14 cellular contexts compared by ENCODE assay signal in the genomic region with DNA sequence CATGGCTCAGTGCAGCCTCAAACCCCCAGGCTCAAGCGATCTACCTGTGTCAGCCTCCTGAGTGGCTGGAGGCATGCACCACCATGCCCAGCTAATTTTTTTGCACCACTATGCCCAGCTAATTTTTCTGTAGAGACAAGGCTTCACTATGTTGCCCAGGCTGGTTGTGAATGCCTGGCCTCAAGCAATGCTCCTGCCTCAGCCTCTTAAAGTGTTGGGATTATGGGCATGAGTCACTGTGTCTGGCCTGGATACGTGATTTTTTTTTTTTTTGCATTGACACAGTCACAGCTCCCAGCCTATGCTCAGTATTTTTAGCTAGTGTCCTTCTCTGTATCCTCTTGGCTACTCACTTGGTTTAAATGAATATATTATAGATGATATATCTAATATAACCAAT.
DNase-seq lines count a peak whose midpoint lies in the region; ATAC-seq and TF ChIP-seq lines count a peak whose summit lies in the region.
"Had no signal": no experiment of that assay in that cellular context is flagged by ENCODE, and none has a peak within 500 bp of the region (broad histone marks: within the 10 kb centered on the region; RNA-seq: fewer than 3 reads in every experiment).

No MANE protein-coding gene starts in this region.

- no peaks in the 10 kb centered on the region for H3K79me2 ChIP-seq in smooth muscle cell (ENCODE audit: low read depth)

- H2AFZ ChIP-seq in smooth muscle cell (ENCODE audit: low read depth) = no peak overlapping the region

- no peak overlapping the region for H3K4me3 ChIP-seq in foreskin fibroblast (ENCODE audit: low read depth in 1 of 2, low read length in 2 of 2)
- H3K4me3 ChIP-seq in smooth muscle cell = no peak overlapping the region
- no peak overlapping the region for H3K4me3 ChIP-seq in ovary
- H3K4me3 ChIP-seq in body of pancreas = no peak overlapping the region
- H3K4me3 ChIP-seq: thyroid gland had no signal

- no peaks in the 10 kb centered on the region for H3K27me3 ChIP-seq in smooth muscle cell (ENCODE audit: low read depth)
- H3K27me3 ChIP-seq in ovary = no peaks in the 10 kb centered on the region
- no peaks in the 10 kb centered on the region for H3K27me3 ChIP-seq in body of pancreas
- H3K27me3 ChIP-seq: thyroid gland had no signal

- ATAC-seq in SK-N-SH treated with all-trans-retinoic acid at 6 μM for 48 hours (peak; percentile 82), body of pancreas (no peak)
- ATAC-seq: naive thymus-derived CD4-positive, alpha-beta T cell had no signal

- TF ChIP-seq POLR2A in ovary (IDR thresholded peaks at IDR 0.05) (no peak), body of pancreas (IDR thresholded peaks at IDR 0.05) (no peak)

- no peaks in the 10 kb centered on the region for H4K20me1 ChIP-seq in smooth muscle cell (ENCODE audit: low read depth)

- intact Hi-C loops in ovary (cut with DNase I) = no loop called here
- intact Hi-C loops in body of pancreas (cut with DNase I) = no loop called here

- H3K4me1 ChIP-seq in smooth muscle cell (ENCODE audit: low read depth) (no peaks in the 10 kb centered on the region), ovary (ENCODE audit: insufficient read depth) (no peaks in the 10 kb centered on the region), body of pancreas (no peaks in the 10 kb centered on the region)
- H3K4me1 ChIP-seq: thyroid gland had no signal

- TF ChIP-seq CTCF in foreskin fibroblast (IDR thresholded peaks at IDR 0.05; ENCODE audit: low read depth, low read length) (no peak), smooth muscle cell (IDR thresholded peaks at IDR 0.05; ENCODE audit: borderline replicate concordance, insufficient read depth, poor library complexity, severe bottlenecking) (no peak), ovary (IDR thresholded peaks at IDR 0.05) (no peak), body of pancreas (IDR thresholded peaks at IDR 0.05) (no peak)

- peaks cover 10% of the 10 kb centered on the region for H3F3A ChIP-seq in smooth muscle cell (ENCODE audit: low read depth)

- TF ChIP-seq EP300 in ovary (IDR thresholded peaks at IDR 0.05) = no peak

- DNase-seq in DMS53 (lab: John Stamatoyannopoulos, UW) (peak; percentile 29), DMS53 treated with DMSO at 0.1 percent for 48 hours (lab: John Stamatoyannopoulos, UW; ENCODE audit: unreplicated experiment) (no peak), foreskin fibroblast (peak; percentile 45 to 67), smooth muscle cell (lab: John Stamatoyannopoulos, UW; ENCODE audit: unreplicated experiment) (no peak), ovary (no peak), GDM1 (lab: John Stamatoyannopoulos, UW) (no peak), body of pancreas (no peak)
- DNase-seq: amygdala; DMS 273 treated with DMSO at 0.1 percent for 48 hours; Kasumi-1; naive thymus-derived CD4-positive, alpha-beta T cell; thyroid gland had no signal

- no peaks in the 10 kb centered on the region for H3K9me3 ChIP-seq in smooth muscle cell (replicated peaks; ENCODE audit: low read depth)
- H3K9me3 ChIP-seq in ovary = peaks cover 0 to 10% of the 10 kb centered on the region in 2 donors
- H3K9me3 ChIP-seq in body of pancreas = no peaks in the 10 kb centered on the region
- H3K9me3 ChIP-seq: thyroid gland had no signal

- H3K27ac ChIP-seq in smooth muscle cell (ENCODE audit: low read depth) (peak overlapping the region; percentile 44), ovary (no peak overlapping the region), body of pancreas (no peak overlapping the region)
- H3K27ac ChIP-seq: 22Rv1, thyroid gland had no signal

- H3K36me3 ChIP-seq in smooth muscle cell (ENCODE audit: low read depth) = no peaks in the 10 kb centered on the region
- H3K36me3 ChIP-seq in ovary = no peaks in the 10 kb centered on the region
- no peaks in the 10 kb centered on the region for H3K36me3 ChIP-seq in body of pancreas (replicated peaks in 1 of 2; ENCODE audit: insufficient read depth in 1 of 2, low read depth in 2 of 2)
- H3K36me3 ChIP-seq: thyroid gland had no signal

- 36% methylated on average over 2 of the region's 2 CpGs for WGBS in smooth muscle cell (ENCODE audit: low lambda C conversion rate)
- 73 to 87% (median 80%) methylated on average over 2 of the region's 2 CpGs for WGBS in ovary, 3 donors
- WGBS in body of pancreas, 2 donors = 60 to 63% methylated on average over 2 of the region's 2 CpGs

- no peak overlapping the region for H3K4me2 ChIP-seq in smooth muscle cell

- H3K9ac ChIP-seq in smooth muscle cell (ENCODE audit: low read depth) = no peak overlapping the region

TF ChIP-seq in SK-N-SH treated with all-trans-retinoic acid at 6 μM for 48 hours, 23 proteins besides CTCF, POLR2A, EP300 and RAD21:
- TF ChIP-seq ZNF565 (CRISPR knock-in tag; conservative IDR thresholded peaks at IDR 0.05; ENCODE audit: low read depth) (no peak), TCF4 (CRISPR knock-in tag; IDR thresholded peaks at IDR 0.05; ENCODE audit: borderline replicate concordance) (no peak), BACH2 (CRISPR knock-in tag; IDR thresholded peaks at IDR 0.05; ENCODE audit: borderline replicate concordance) (no peak), RARB (CRISPR knock-in tag; IDR thresholded peaks at IDR 0.05) (no peak), ZNF8 (CRISPR knock-in tag; IDR thresholded peaks at IDR 0.05) (no peak), ARNTL (CRISPR knock-in tag; IDR thresholded peaks at IDR 0.05; ENCODE audit: borderline replicate concordance, low read depth) (no peak), CSDC2 (CRISPR knock-in tag; IDR thresholded peaks at IDR 0.05) (no peak), ESRRG (CRISPR knock-in tag; IDR thresholded peaks at IDR 0.05) (no peak), ZC3H10 (CRISPR knock-in tag; IDR thresholded peaks at IDR 0.05) (no peak), ZFP3 (CRISPR knock-in tag; IDR thresholded peaks at IDR 0.05) (no peak), GLIS3 (CRISPR knock-in tag; IDR thresholded peaks at IDR 0.05) (no peak), ISL1 (CRISPR knock-in tag; IDR thresholded peaks at IDR 0.05) (no peak), SNAI2 (CRISPR knock-in tag; IDR thresholded peaks at IDR 0.05) (no peak), PPARA (CRISPR knock-in tag; IDR thresholded peaks at IDR 0.05; ENCODE audit: borderline replicate concordance) (no peak), TOX (CRISPR knock-in tag; IDR thresholded peaks at IDR 0.05; ENCODE audit: borderline replicate concordance) (no peak)
- TF ChIP-seq, protein P1, sequence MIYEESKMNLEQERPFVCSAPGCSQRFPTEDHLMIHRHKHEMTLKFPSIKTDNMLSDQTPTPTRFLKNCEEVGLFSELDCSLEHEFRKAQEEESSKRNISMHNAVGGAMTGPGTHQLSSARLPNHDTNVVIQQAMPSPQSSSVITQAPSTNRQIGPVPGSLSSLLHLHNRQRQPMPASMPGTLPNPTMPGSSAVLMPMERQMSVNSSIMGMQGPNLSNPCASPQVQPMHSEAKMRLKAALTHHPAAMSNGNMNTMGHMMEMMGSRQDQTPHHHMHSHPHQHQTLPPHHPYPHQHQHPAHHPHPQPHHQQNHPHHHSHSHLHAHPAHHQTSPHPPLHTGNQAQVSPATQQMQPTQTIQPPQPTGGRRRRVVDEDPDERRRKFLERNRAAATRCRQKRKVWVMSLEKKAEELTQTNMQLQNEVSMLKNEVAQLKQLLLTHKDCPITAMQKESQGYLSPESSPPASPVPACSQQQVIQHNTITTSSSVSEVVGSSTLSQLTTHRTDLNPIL (CRISPR knock-in tag; IDR thresholded peaks at IDR 0.05; ENCODE audit: low read depth) = no peak
- TF ChIP-seq, protein P2, sequence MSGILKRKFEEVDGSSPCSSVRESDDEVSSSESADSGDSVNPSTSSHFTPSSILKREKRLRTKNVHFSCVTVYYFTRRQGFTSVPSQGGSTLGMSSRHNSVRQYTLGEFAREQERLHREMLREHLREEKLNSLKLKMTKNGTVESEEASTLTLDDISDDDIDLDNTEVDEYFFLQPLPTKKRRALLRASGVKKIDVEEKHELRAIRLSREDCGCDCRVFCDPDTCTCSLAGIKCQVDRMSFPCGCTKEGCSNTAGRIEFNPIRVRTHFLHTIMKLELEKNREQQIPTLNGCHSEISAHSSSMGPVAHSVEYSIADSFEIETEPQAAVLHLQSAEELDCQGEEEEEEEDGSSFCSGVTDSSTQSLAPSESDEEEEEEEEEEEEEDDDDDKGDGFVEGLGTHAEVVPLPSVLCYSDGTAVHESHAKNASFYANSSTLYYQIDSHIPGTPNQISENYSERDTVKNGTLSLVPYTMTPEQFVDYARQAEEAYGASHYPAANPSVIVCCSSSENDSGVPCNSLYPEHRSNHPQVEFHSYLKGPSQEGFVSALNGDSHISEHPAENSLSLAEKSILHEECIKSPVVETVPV (CRISPR knock-in tag; IDR thresholded peaks at IDR 0.05) = no peak
- TF ChIP-seq, protein P3, sequence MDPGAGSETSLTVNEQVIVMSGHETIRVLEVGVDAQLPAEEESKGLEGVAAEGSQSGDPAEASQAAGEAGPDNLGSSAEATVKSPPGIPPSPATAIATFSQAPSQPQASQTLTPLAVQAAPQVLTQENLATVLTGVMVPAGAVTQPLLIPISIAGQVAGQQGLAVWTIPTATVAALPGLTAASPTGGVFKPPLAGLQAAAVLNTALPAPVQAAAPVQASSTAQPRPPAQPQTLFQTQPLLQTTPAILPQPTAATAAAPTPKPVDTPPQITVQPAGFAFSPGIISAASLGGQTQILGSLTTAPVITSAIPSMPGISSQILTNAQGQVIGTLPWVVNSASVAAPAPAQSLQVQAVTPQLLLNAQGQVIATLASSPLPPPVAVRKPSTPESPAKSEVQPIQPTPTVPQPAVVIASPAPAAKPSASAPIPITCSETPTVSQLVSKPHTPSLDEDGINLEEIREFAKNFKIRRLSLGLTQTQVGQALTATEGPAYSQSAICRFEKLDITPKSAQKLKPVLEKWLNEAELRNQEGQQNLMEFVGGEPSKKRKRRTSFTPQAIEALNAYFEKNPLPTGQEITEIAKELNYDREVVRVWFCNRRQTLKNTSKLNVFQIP (CRISPR knock-in tag; IDR thresholded peaks at IDR 0.05; ENCODE audit: borderline replicate concordance, low read depth) = no peak
- TF ChIP-seq, protein P4, sequence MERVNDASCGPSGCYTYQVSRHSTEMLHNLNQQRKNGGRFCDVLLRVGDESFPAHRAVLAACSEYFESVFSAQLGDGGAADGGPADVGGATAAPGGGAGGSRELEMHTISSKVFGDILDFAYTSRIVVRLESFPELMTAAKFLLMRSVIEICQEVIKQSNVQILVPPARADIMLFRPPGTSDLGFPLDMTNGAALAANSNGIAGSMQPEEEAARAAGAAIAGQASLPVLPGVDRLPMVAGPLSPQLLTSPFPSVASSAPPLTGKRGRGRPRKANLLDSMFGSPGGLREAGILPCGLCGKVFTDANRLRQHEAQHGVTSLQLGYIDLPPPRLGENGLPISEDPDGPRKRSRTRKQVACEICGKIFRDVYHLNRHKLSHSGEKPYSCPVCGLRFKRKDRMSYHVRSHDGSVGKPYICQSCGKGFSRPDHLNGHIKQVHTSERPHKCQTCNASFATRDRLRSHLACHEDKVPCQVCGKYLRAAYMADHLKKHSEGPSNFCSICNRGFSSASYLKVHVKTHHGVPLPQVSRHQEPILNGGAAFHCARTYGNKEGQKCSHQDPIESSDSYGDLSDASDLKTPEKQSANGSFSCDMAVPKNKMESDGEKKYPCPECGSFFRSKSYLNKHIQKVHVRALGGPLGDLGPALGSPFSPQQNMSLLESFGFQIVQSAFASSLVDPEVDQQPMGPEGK (CRISPR knock-in tag; IDR thresholded peaks at IDR 0.05; ENCODE audit: borderline replicate concordance) = no peak

Comparison
In these comparisons a context has a peak if more than half of its experiments do, and no peak if none do; other contexts are left out.
1. DNase-seq: peak in DMS53 (single experiment) and foreskin fibroblast (2 of 2); none in DMS53 treated with DMSO at 0.1 percent for 48 hours (single experiment), smooth muscle cell (single experiment), ovary (0 of 5), GDM1 (single experiment) and body of pancreas (0 of 4).